8 cellular contexts compared by ENCODE assay signal in genomic region chr2:178195390-178196166, GRCh38. TPM values are rescaled to one million over a fixed set of nuclear protein-coding genes. Genes with fewer than 3 reads are reported as not detected.
DNase-seq lines count a peak whose midpoint lies in the region; ATAC-seq and TF ChIP-seq lines count a peak whose summit lies in the region.

No MANE protein-coding gene starts in this region.

- H3F3A ChIP-seq in smooth muscle cell (ENCODE audit: low read depth) = peaks cover 10% of the 10 kb centered on the region

- H4K20me1 ChIP-seq in smooth muscle cell (ENCODE audit: low read depth) = no peaks in the 10 kb centered on the region

- H3K4me1 ChIP-seq in smooth muscle cell (ENCODE audit: low read depth) = peaks cover 10% of the 10 kb centered on the region

- H3K9ac ChIP-seq in smooth muscle cell (ENCODE audit: low read depth) = no peak overlapping the region

- H3K36me3 ChIP-seq in smooth muscle cell (ENCODE audit: low read depth) = no peaks in the 10 kb centered on the region

- H3K27me3 Mint-ChIP-seq in T-cell = peaks cover 37 to 59% of the 10 kb centered on the region in 2 donors
- H3K27me3 Mint-ChIP-seq in glutamatergic neuron (ENCODE audit: unreplicated experiment) = peaks cover 6% of the 10 kb centered on the region

- peak overlapping the region; percentile 92 for H3K4me3 ChIP-seq in smooth muscle cell

- ATAC-seq in T-cell (replicated peaks in 1 of 4) = no peak

- H3K27ac ChIP-seq in smooth muscle cell (ENCODE audit: low read depth) = no peak overlapping the region

- no peaks in the 10 kb centered on the region for H3K27me3 ChIP-seq in smooth muscle cell (ENCODE audit: low read depth)

- H3K36me3 Mint-ChIP-seq in T-cell (no peaks in the 10 kb centered on the region), glutamatergic neuron (ENCODE audit: unreplicated experiment) (no peaks in the 10 kb centered on the region)

- TF ChIP-seq CTCF in glutamatergic neuron (IDR thresholded peaks at IDR 0.05; ENCODE audit: partially characterized antibody, unreplicated experiment) = no peak
- no peak for TF ChIP-seq CTCF in smooth muscle cell (IDR thresholded peaks at IDR 0.05; ENCODE audit: borderline replicate concordance, insufficient read depth, poor library complexity, severe bottlenecking)

- H3K79me2 ChIP-seq in smooth muscle cell (ENCODE audit: low read depth) = peaks cover 5% of the 10 kb centered on the region

- DNase-seq in NCI-H2171 (lab: John Stamatoyannopoulos, UW) (peak; percentile 47), NCI-H2171 treated with DMSO at 0.1 percent for 48 hours (lab: John Stamatoyannopoulos, UW) (no peak), T-cell (no peak), glutamatergic neuron (no peak), smooth muscle cell (lab: John Stamatoyannopoulos, UW; ENCODE audit: unreplicated experiment) (no peak), NCI-H82 (lab: John Stamatoyannopoulos, UW) (no peak), SIG-M5 (lab: John Stamatoyannopoulos, UW) (no peak), SHP77 (lab: John Stamatoyannopoulos, UW) (no peak)

- H3K9me3 ChIP-seq in smooth muscle cell (replicated peaks; ENCODE audit: low read depth) = no peaks in the 10 kb centered on the region

- peak overlapping the region; percentile 97 for H2AFZ ChIP-seq in smooth muscle cell (ENCODE audit: low read depth)

- H3K27ac Mint-ChIP-seq in T-cell = no peak overlapping the region
- peak overlapping the region; percentile 43 for H3K27ac Mint-ChIP-seq in glutamatergic neuron (ENCODE audit: unreplicated experiment)

- H3K4me2 ChIP-seq in smooth muscle cell = peak overlapping the region; percentile 99

- H3K9me3 Mint-ChIP-seq in T-cell (no peaks in the 10 kb centered on the region), glutamatergic neuron (ENCODE audit: unreplicated experiment) (peaks cover 7% of the 10 kb centered on the region)

- WGBS in smooth muscle cell (ENCODE audit: low lambda C conversion rate) = 18% methylated on average over 14 of the region's 14 CpGs

- peaks cover 0 to 18% (median 13%) of the 10 kb centered on the region in 3 donors for H3K4me1 Mint-ChIP-seq in T-cell
- peaks cover 4% of the 10 kb centered on the region for H3K4me1 Mint-ChIP-seq in glutamatergic neuron (ENCODE audit: low read depth, unreplicated experiment)

- CTCF ChIA-PET in T-cell (lab: Charles Lee) = interaction anchor here (0.6 to 1.1 kb wide), 4 partner anchors 10 to 734 kb away, joined by 3 to 4 read pairs (median 4); partner anchors contain the start of gene RBM45 (in 1 of the 2)

- peak overlapping the region; percentile 67 to 77 (median 76) for H3K4me3 Mint-ChIP-seq in T-cell
- H3K4me3 Mint-ChIP-seq in glutamatergic neuron (ENCODE audit: unreplicated experiment) = peak overlapping the region; percentile 90

- POLR2A ChIA-PET in T-cell (lab: Charles Lee) = no interaction called here

RNA-seq across cellular contexts. Expression of gene OSBPL6, which starts 1.3 kb away (rescaled TPM):
- total RNA-seq in T-cell = under 1 TPM; 0.08 to 0.41 (median 0.26) TPM
- 14.4 TPM for total RNA-seq in glutamatergic neuron (ENCODE audit: unreplicated experiment)
- 7.4 and 8.6 TPM in 2 replicates for total RNA-seq in smooth muscle cell
- polyA plus RNA-seq in smooth muscle cell = 2.4 and 7.6 TPM in 2 replicates
